Comparison of ENCODE assay signal across 24 cellular contexts in genomic region chr13:32378012-32378411, GRCh38.
"Had no signal": no experiment of that assay in that cellular context is flagged by ENCODE, and none has a peak within 500 bp of the region (broad histone marks: within the 10 kb centered on the region; RNA-seq: fewer than 3 reads in every experiment).

No MANE protein-coding gene starts in this region.

- H3K36me3 ChIP-seq: brain microvascular endothelial cell, gastroesophageal sphincter, neutrophil, tibial nerve, uterus had no signal

- H3K36me3 Mint-ChIP-seq: natural killer cell had no signal

- H3K4me1 Mint-ChIP-seq: activated naive CD8-positive, alpha-beta T cell treated with anti-CD3 and anti-CD28 coated beads, Interleukin-2, amount 10 ng/mL, durations not matched to agents 7 days and 5 days; central memory CD8-positive, alpha-beta T cell; natural killer cell had no signal

- H3K9me3 Mint-ChIP-seq: activated T-helper 1 cell treated with anti-CD3 and anti-CD28 coated beads, Interleukin-12 subunit alpha, Interleukin-12 subunit beta, Interleukin-2, Interleukin-4 antibody, amounts not matched to agents 30 ng/mL and 10 ng/mL and 1 ng/mL, durations not matched to agents 14 hours and 24 hours and 36 hours; central memory CD8-positive, alpha-beta T cell; natural killer cell had no signal

- H3K27ac ChIP-seq: brain microvascular endothelial cell, gastroesophageal sphincter, hepatocyte, neutrophil, tibial nerve, uterus had no signal

- H2AFZ ChIP-seq: hepatocyte had no signal

- H3K27me3 Mint-ChIP-seq: activated naive CD8-positive, alpha-beta T cell treated with anti-CD3 and anti-CD28 coated beads, Interleukin-2, amount 10 ng/mL, durations not matched to agents 7 days and 5 days; central memory CD8-positive, alpha-beta T cell; dendritic cell treated with granulocyte-macrophage colony-stimulating factor and Interleukin-4, amounts not matched to agents 40 ng/mL and 50 ng/mL, for 4 days; progenitor cell of endocrine pancreas had no signal

- H3K4me3 ChIP-seq: gastroesophageal sphincter, hepatocyte, smooth muscle cell, tibial nerve, uterus had no signal

- ATAC-seq: activated CD4-positive, CD25-positive, alpha-beta regulatory T cell treated with anti-CD3 and anti-CD28 coated beads, Interleukin-2, amount 50 U/mL, for 24 hours; gastroesophageal sphincter; natural killer cell; right cardiac atrium had no signal

- H3K9me3 ChIP-seq: gastroesophageal sphincter, neutrophil, tibial nerve, uterus had no signal

- H3K79me2 ChIP-seq: hepatocyte had no signal

- H3K4me1 ChIP-seq: gastroesophageal sphincter, tibial nerve, uterus had no signal

- H3K4me3 Mint-ChIP-seq: activated naive CD8-positive, alpha-beta T cell treated with anti-CD3 and anti-CD28 coated beads, Interleukin-2, amount 10 ng/mL, durations not matched to agents 7 days and 5 days; activated T-helper 1 cell treated with anti-CD3 and anti-CD28 coated beads, Interleukin-12 subunit alpha, Interleukin-12 subunit beta, Interleukin-2, Interleukin-4 antibody, amounts not matched to agents 30 ng/mL and 10 ng/mL and 1 ng/mL, durations not matched to agents 14 hours and 24 hours and 36 hours; central memory CD8-positive, alpha-beta T cell; dendritic cell treated with granulocyte-macrophage colony-stimulating factor and Interleukin-4, amounts not matched to agents 40 ng/mL and 50 ng/mL, for 4 days; natural killer cell had no signal

- H3K27ac Mint-ChIP-seq: activated naive CD8-positive, alpha-beta T cell treated with anti-CD3 and anti-CD28 coated beads, Interleukin-2, amount 10 ng/mL, durations not matched to agents 7 days and 5 days; activated T-helper 1 cell treated with anti-CD3 and anti-CD28 coated beads, Interleukin-12 subunit alpha, Interleukin-12 subunit beta, Interleukin-2, Interleukin-4 antibody, amounts not matched to agents 30 ng/mL and 10 ng/mL and 1 ng/mL, durations not matched to agents 14 hours and 24 hours and 36 hours; dendritic cell treated with granulocyte-macrophage colony-stimulating factor and Interleukin-4, amounts not matched to agents 40 ng/mL and 50 ng/mL, for 4 days; natural killer cell; progenitor cell of endocrine pancreas had no signal

- H3K4me2 ChIP-seq: hepatocyte, smooth muscle cell had no signal

- DNase-seq: activated CD4-positive, alpha-beta T cell treated with anti-CD3 and anti-CD28 coated beads, Interleukin-2, amount 50 U/mL, for 1 hour; activated naive CD8-positive, alpha-beta T cell treated with anti-CD3 and anti-CD28 coated beads, Interleukin-2, amount 10 ng/mL, durations not matched to agents 7 days and 5 days; anterior cingulate cortex; brain microvascular endothelial cell; effector memory CD4-positive, alpha-beta T cell; islet precursor cell; mesenchymal stem cell; natural killer cell; right cardiac atrium; stimulated activated CD4-positive, alpha-beta T cell treated with anti-CD3 and anti-CD28 coated beads, Interleukin-4, amount 100 ng/mL, for 4 hours; stimulated activated CD8-positive, alpha-beta memory T cell treated with anti-CD3 and anti-CD28 coated beads, Interleukin-4, amount 100 ng/mL, for 48 hours; stimulated activated naive CD4-positive, alpha-beta T cell treated with Interleukin-2 at 50 U/mL for 16 hours; substantia nigra; uterus had no signal

- H3K27me3 ChIP-seq: brain microvascular endothelial cell, gastroesophageal sphincter, hepatocyte, neutrophil, tibial nerve, uterus had no signal
